ENCODE assay signal across 1 cellular context in the genomic region with DNA sequence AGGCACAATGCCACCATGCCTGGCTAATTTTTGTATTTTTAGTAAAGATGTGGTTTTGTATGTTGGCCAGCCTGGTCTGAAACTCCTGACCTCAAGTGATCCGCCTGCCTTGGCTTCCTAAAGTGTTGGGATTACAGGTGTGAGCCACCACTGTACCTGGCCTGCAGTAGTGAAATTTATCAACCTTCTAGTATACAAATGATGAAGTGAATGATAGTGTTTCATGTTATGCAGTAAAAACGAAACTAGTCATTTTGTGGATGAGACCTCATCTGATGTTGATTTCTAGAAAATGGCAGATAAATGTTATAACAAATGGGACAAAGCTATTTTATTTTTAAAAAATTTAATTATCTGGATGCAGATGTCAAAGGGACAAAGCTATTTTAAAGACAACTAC.
TF ChIP-seq lines count a peak whose summit lies in the region.

No MANE protein-coding gene starts in this region.

TF ChIP-seq in GM12878, 131 proteins besides CTCF, POLR2A, EP300 and RAD21 (continued from another document):
- TF ChIP-seq, protein P1, sequence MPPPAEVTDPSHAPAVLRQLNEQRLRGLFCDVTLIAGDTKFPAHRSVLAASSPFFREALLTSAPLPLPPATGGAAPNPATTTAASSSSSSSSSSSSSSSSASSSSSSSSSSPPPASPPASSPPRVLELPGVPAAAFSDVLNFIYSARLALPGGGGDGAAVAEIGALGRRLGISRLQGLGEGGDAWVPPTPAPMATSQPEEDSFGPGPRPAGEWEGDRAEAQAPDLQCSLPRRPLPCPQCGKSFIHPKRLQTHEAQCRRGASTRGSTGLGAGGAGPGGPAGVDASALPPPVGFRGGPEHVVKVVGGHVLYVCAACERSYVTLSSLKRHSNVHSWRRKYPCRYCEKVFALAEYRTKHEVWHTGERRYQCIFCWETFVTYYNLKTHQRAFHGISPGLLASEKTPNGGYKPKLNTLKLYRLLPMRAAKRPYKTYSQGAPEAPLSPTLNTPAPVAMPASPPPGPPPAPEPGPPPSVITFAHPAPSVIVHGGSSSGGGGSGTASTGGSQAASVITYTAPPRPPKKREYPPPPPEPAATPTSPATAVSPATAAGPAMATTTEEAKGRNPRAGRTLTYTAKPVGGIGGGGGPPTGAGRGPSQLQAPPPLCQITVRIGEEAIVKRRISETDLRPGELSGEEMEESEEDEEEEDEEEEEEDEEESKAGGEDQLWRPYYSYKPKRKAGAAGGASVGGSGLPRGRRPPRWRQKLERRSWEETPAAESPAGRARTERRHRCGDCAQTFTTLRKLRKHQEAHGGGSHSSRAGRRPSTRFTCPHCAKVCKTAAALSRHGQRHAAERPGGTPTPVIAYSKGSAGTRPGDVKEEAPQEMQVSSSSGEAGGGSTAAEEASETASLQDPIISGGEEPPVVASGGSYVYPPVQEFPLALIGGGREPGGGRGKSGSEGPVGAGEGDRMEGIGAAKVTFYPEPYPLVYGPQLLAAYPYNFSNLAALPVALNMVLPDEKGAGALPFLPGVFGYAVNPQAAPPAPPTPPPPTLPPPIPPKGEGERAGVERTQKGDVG (CRISPR knock-in tag; IDR thresholded peaks at IDR 0.05) = no peak
- TF ChIP-seq ZBED1 (IDR thresholded peaks at IDR 0.05; ENCODE audit: borderline replicate concordance) (0 out of 2 replicates have a peak, but pooled peaks have one; percentile 29), RUNX3 (IDR thresholded peaks at IDR 0.05; ENCODE audit: low read length) (peak; percentile 24; the same call in 1 of the 2 replicates)
TF ChIP-seq in GM12878: peak in this region for 4.
